9 cellular contexts compared by ENCODE assay signal in genomic region chr6:84575264-84575663, GRCh38.
DNase-seq lines count a peak whose midpoint lies in the region; ATAC-seq and TF ChIP-seq lines count a peak whose summit lies in the region.
"Had no signal": no experiment of that assay in that cellular context is flagged by ENCODE, and none has a peak within 500 bp of the region (broad histone marks: within the 10 kb centered on the region; RNA-seq: fewer than 3 reads in every experiment).

No MANE protein-coding gene starts in this region.

- no peak for TF ChIP-seq POLR2A in breast epithelium (IDR thresholded peaks at IDR 0.05)

- H3K4me1 ChIP-seq in breast epithelium: no peaks in the 10 kb centered on the region

- CTCF ChIA-PET in MCF 10A (lab: Yijun Ruan, JAX) (no interaction called here), WTC11 (lab: Charles Lee) (no interaction called here)

- H3K4me3 ChIP-seq in breast epithelium: no peak overlapping the region

- H3K27me3 Mint-ChIP-seq in MCF 10A (ENCODE audit: insufficient read depth, unreplicated experiment): no peaks in the 10 kb centered on the region
- H3K27me3 Mint-ChIP-seq in WTC11 (ENCODE audit: low read depth): no peaks in the 10 kb centered on the region
- H3K27me3 Mint-ChIP-seq: B cell had no signal

- no peaks in the 10 kb centered on the region for H3K36me3 ChIP-seq in breast epithelium

- ATAC-seq in HG03064 (IDR thresholded peaks at IDR 0.05; ENCODE audit: low read depth, unreplicated experiment) (peak; percentile 96), Right ventricle myocardium superior (ENCODE audit: poor library complexity) (no peak), WTC11 (no peak)

- H3K4me1 Mint-ChIP-seq in MCF 10A (ENCODE audit: insufficient read depth, unreplicated experiment): peaks cover 5% of the 10 kb centered on the region
- H3K4me1 Mint-ChIP-seq in WTC11: no peaks in the 10 kb centered on the region
- H3K4me1 Mint-ChIP-seq: B cell had no signal

- POLR2A ChIA-PET in MCF 10A (lab: Yijun Ruan, JAX): no interaction called here
- POLR2A ChIA-PET in WTC11 (lab: Charles Lee): no interaction called here

- H3K36me3 Mint-ChIP-seq in MCF 10A (ENCODE audit: insufficient read depth, unreplicated experiment) (no peaks in the 10 kb centered on the region), WTC11 (peaks cover 5% of the 10 kb centered on the region)

- no peak overlapping the region for H3K27ac ChIP-seq in breast epithelium

- no peaks in the 10 kb centered on the region for H3K27me3 ChIP-seq in breast epithelium

- no peak for TF ChIP-seq CTCF in MCF 10A (IDR thresholded peaks at IDR 0.05; ENCODE audit: unreplicated experiment)
- TF ChIP-seq CTCF in breast epithelium (IDR thresholded peaks at IDR 0.05): no peak
- TF ChIP-seq CTCF in WTC11 (IDR thresholded peaks at IDR 0.05): no peak

- peaks cover 12% of the 10 kb centered on the region for H3K9me3 Mint-ChIP-seq in MCF 10A (ENCODE audit: unreplicated experiment)
- H3K9me3 Mint-ChIP-seq in WTC11: peaks cover 14% of the 10 kb centered on the region

- BruUV-seq in MCF 10A (replicated peaks; lab: Mats Ljungman, UMichigan): no TSS peak

- H3K4me3 Mint-ChIP-seq in MCF 10A (ENCODE audit: unreplicated experiment) (no peak overlapping the region), WTC11 (no peak overlapping the region)
- H3K4me3 Mint-ChIP-seq: B cell had no signal

- intact Hi-C loops in MCF 10A (cut with micrococcal nuclease) (no loop called here), breast epithelium (cut with DNase I; ENCODE audit: low total_unique reads) (no loop called here), Right ventricle myocardium superior (cut with DNase I) (no loop called here)

- H3K9me3 ChIP-seq in breast epithelium: no peaks in the 10 kb centered on the region

- no peak overlapping the region for H3K27ac Mint-ChIP-seq in MCF 10A (ENCODE audit: low read depth, unreplicated experiment)
- no peak overlapping the region for H3K27ac Mint-ChIP-seq in WTC11
- H3K27ac Mint-ChIP-seq: B cell had no signal

- peak; percentile 20 for DNase-seq in MCF 10A (ENCODE audit: unreplicated experiment)
- no peak for DNase-seq in breast epithelium (ENCODE audit: low spot score in 2 of 2)
- DNase-seq in RKO (ENCODE audit: low spot score): peak; percentile 44
- no peak for DNase-seq in Right ventricle myocardium superior
- DNase-seq in superior temporal gyrus (ENCODE audit: extremely low spot score): no peak
- DNase-seq in WTC11 (ENCODE audit: low spot score): no peak
- no peak for DNase-seq in activated naive CD4-positive, alpha-beta T cell treated with Interleukin-2 at 50 U/mL for 16 hours

TF ChIP-seq in WTC11, 78 proteins besides CTCF, POLR2A, EP300 and RAD21:
- TF ChIP-seq ZNF671 (CRISPR knock-in tag; IDR thresholded peaks at IDR 0.05): no peak
- no peak for TF ChIP-seq ETV6 (CRISPR knock-in tag; IDR thresholded peaks at IDR 0.05)
- no peak for TF ChIP-seq CREM (CRISPR knock-in tag; IDR thresholded peaks at IDR 0.05)
- TF ChIP-seq ZNF416 (CRISPR knock-in tag; IDR thresholded peaks at IDR 0.05): no peak
- no peak for TF ChIP-seq NR3C1 (CRISPR knock-in tag; conservative IDR thresholded peaks at IDR 0.05; ENCODE audit: low read depth)
- TF ChIP-seq, protein P1, sequence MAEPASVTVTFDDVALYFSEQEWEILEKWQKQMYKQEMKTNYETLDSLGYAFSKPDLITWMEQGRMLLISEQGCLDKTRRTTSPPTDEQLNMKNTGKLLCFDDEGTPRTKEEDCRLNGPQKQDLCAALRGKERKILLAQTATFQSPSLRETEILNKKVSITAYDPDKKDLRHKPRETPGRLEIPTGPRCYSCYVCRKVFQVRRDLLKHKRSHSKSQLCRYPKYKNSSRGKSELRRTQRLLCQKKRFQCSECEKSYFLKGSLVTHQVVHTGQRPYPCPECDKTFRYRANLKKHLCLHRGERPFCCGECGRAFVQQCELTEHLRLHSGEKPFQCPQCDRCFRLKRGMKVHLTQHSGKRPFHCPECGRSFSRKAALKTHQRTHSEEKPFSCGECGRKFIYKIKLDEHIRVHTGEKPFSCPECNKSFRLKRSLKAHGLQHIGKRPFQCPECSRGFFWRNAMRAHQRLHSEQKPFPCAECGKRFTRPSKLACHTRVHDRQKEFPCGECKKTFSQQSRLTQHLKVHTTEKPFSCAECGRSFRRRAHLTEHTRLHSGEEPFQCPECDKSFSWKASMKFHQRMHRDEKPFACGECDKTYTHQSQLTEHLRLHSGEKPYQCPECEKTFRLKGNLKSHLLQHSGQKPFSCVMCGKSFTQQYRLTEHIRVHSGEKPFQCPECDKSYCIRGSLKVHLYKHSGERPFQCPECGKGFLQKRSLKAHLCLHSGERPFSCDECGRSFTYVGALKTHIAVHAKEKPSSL (CRISPR knock-in tag; conservative IDR thresholded peaks at IDR 0.05): no peak
- no peak for TF ChIP-seq SOX15 (CRISPR knock-in tag; IDR thresholded peaks at IDR 0.05)
- TF ChIP-seq SP1 (CRISPR knock-in tag; conservative IDR thresholded peaks at IDR 0.05): no peak
- no peak for TF ChIP-seq MYBL2 (CRISPR knock-in tag; IDR thresholded peaks at IDR 0.05)
- no peak for TF ChIP-seq KAT7 (CRISPR knock-in tag; IDR thresholded peaks at IDR 0.05; ENCODE audit: borderline replicate concordance)
- no peak for TF ChIP-seq E2F5 (CRISPR knock-in tag; IDR thresholded peaks at IDR 0.05)
- TF ChIP-seq NR2C2 (CRISPR knock-in tag; IDR thresholded peaks at IDR 0.05): no peak
- TF ChIP-seq, protein P2, sequence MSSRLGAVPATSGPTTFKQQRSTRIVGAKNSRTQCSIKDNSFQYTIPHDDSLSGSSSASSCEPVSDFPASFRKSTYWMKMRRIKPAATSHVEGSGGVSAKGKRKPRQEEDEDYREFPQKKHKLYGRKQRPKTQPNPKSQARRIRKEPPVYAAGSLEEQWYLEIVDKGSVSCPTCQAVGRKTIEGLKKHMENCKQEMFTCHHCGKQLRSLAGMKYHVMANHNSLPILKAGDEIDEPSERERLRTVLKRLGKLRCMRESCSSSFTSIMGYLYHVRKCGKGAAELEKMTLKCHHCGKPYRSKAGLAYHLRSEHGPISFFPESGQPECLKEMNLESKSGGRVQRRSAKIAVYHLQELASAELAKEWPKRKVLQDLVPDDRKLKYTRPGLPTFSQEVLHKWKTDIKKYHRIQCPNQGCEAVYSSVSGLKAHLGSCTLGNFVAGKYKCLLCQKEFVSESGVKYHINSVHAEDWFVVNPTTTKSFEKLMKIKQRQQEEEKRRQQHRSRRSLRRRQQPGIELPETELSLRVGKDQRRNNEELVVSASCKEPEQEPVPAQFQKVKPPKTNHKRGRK (CRISPR knock-in tag; IDR thresholded peaks at IDR 0.05; ENCODE audit: borderline replicate concordance): no peak
- no peak for TF ChIP-seq SMAD3 (CRISPR knock-in tag; IDR thresholded peaks at IDR 0.05; ENCODE audit: borderline replicate concordance)
- TF ChIP-seq FOXP1 (CRISPR knock-in tag; IDR thresholded peaks at IDR 0.05; ENCODE audit: borderline replicate concordance): no peak

Comparison
In these comparisons a context has a peak if more than half of its experiments do, and no peak if none do; other contexts are left out.
1. DNase-seq: peak in MCF 10A (single experiment) and RKO (single experiment); none in breast epithelium (0 of 2), Right ventricle myocardium superior (single experiment), superior temporal gyrus (single experiment), WTC11 (single experiment) and activated naive CD4-positive, alpha-beta T cell treated with Interleukin-2 at 50 U/mL for 16 hours (single experiment).